18 cellular contexts compared by ENCODE assay signal in genomic region chr12:64056741-64057140, GRCh38.
A peak's percentile ranks its signal among the peaks of the same experiment; 100 is the strongest.
DNase-seq lines count a peak whose midpoint lies in the region; ATAC-seq and TF ChIP-seq lines count a peak whose summit lies in the region.
"Had no signal": no experiment of that assay in that cellular context is flagged by ENCODE, and none has a peak within 500 bp of the region (broad histone marks: within the 10 kb centered on the region; RNA-seq: fewer than 3 reads in every experiment).

No MANE protein-coding gene starts in this region.

- H3K27ac Mint-ChIP-seq in activated T-helper 1 cell treated with anti-CD3 and anti-CD28 coated beads, Interleukin-12 subunit alpha, Interleukin-12 subunit beta, Interleukin-2, Interleukin-4 antibody, amounts not matched to agents 30 ng/mL and 10 ng/mL and 1 ng/mL, durations not matched to agents 14 hours and 24 hours and 36 hours: no peak overlapping the region
- H3K27ac Mint-ChIP-seq: CD4-positive, alpha-beta T cell; H9; IgD-negative memory B cell had no signal

- H3K9ac ChIP-seq in SK-N-SH: no peak overlapping the region

- H4K20me1 ChIP-seq in SK-N-SH (ENCODE audit: insufficient read depth): no peaks in the 10 kb centered on the region

- H3K9me3 Mint-ChIP-seq in activated T-helper 1 cell treated with anti-CD3 and anti-CD28 coated beads, Interleukin-12 subunit alpha, Interleukin-12 subunit beta, Interleukin-2, Interleukin-4 antibody, amounts not matched to agents 30 ng/mL and 10 ng/mL and 1 ng/mL, durations not matched to agents 14 hours and 24 hours and 36 hours: no peaks in the 10 kb centered on the region
- H3K9me3 Mint-ChIP-seq: CD4-positive, alpha-beta T cell; H9 had no signal

- no peaks in the 10 kb centered on the region for H3K27me3 ChIP-seq in SK-N-SH (ENCODE audit: insufficient read depth)

- H3K9me2 ChIP-seq in SK-N-SH: no peaks in the 10 kb centered on the region

- peak in 1 of 2 experiments; percentile 74; a peak in 2 of 4 replicates for TF ChIP-seq EP300 in SK-N-SH (IDR thresholded peaks at IDR 0.05; ENCODE audit: borderline replicate concordance in 1 of 2, low read depth in 1 of 2, low read length in 1 of 2)

- H3K9me3 ChIP-seq in SK-N-SH: no peaks in the 10 kb centered on the region
- no peaks in the 10 kb centered on the region for H3K9me3 ChIP-seq in mucosa of descending colon
- H3K9me3 ChIP-seq: A549, Caco-2 had no signal

- H3K4me3 ChIP-seq in SK-N-SH (ENCODE audit: low read depth in 2 of 2, low read length in 1 of 2) (no peak overlapping the region), mucosa of descending colon (no peak overlapping the region)
- H3K4me3 ChIP-seq: A549 had no signal

- peak overlapping the region in 1 of 2 experiments; percentile 82; a peak in 2 of 4 replicates for H3K27ac ChIP-seq in SK-N-SH (ENCODE audit: low read depth in 2 of 2, low read length in 1 of 2)
- H3K27ac ChIP-seq: 22Rv1, A549, C4-2B had no signal

- 90% methylated on average over 1 of the region's 1 CpG for WGBS in SK-N-SH (ENCODE audit: low lambda C conversion rate)

- peak; percentile 5 for DNase-seq in DMS 273 (lab: John Stamatoyannopoulos, UW; ENCODE audit: unreplicated experiment)
- no peak for DNase-seq in DMS 273 treated with DMSO at 0.1 percent for 48 hours (lab: John Stamatoyannopoulos, UW)
- peak; percentile 57 for DNase-seq in NCI-H146 (lab: John Stamatoyannopoulos, UW)
- peak; percentile 37 for DNase-seq in SK-N-SH
- DNase-seq in mucosa of descending colon: no peak
- no peak for DNase-seq in NCI-H748 treated with DMSO at 0.1 percent for 48 hours (lab: John Stamatoyannopoulos, UW)
- no peak for DNase-seq in activated T-helper 1 cell treated with anti-CD3 and anti-CD28 coated beads, Interleukin-12 subunit alpha, Interleukin-12 subunit beta, Interleukin-2, Interleukin-4 antibody, amounts not matched to agents 30 ng/mL and 10 ng/mL and 1 ng/mL, durations not matched to agents 14 hours and 24 hours and 36 hours (ENCODE audit: low spot score)
- DNase-seq: AML-193; Caco-2; CD4-positive, alpha-beta T cell; DMS79 treated with DMSO at 0.1 percent for 48 hours; GF-D8; H9 had no signal

- no peak overlapping the region for H2AFZ ChIP-seq in SK-N-SH (ENCODE audit: low read depth)

- TF ChIP-seq RAD21 in SK-N-SH (IDR thresholded peaks at IDR 0.05; ENCODE audit: low read length): peak; percentile 35; the same call in 1 of the 2 replicates

- no peaks in the 10 kb centered on the region for H3K79me2 ChIP-seq in SK-N-SH (ENCODE audit: insufficient read depth)

- no peaks in the 10 kb centered on the region for H3K36me3 Mint-ChIP-seq in activated T-helper 1 cell treated with anti-CD3 and anti-CD28 coated beads, Interleukin-12 subunit alpha, Interleukin-12 subunit beta, Interleukin-2, Interleukin-4 antibody, amounts not matched to agents 30 ng/mL and 10 ng/mL and 1 ng/mL, durations not matched to agents 14 hours and 24 hours and 36 hours (ENCODE audit: low read depth)
- H3K36me3 Mint-ChIP-seq: IgD-negative memory B cell had no signal

- POLR2A ChIA-PET in SK-N-SH (lab: Yijun Ruan, JAX): no interaction called here

- intact Hi-C loops in mucosa of descending colon (cut with DNase I, micrococcal nuclease): no loop called here
- intact Hi-C loops in activated T-helper 1 cell treated with anti-CD3 and anti-CD28 coated beads, Interleukin-12 subunit alpha, Interleukin-12 subunit beta, Interleukin-2, Interleukin-4 antibody, amounts not matched to agents 30 ng/mL and 10 ng/mL and 1 ng/mL, durations not matched to agents 14 hours and 24 hours and 36 hours (cut with micrococcal nuclease): no loop called here

- TF ChIP-seq CTCF in SK-N-SH (IDR thresholded peaks at IDR 0.05) (no peak), mucosa of descending colon (IDR thresholded peaks at IDR 0.05) (no peak)

- peaks cover 3% of the 10 kb centered on the region for H3F3A ChIP-seq in SK-N-SH (replicated peaks; ENCODE audit: insufficient read depth)

- no peak overlapping the region for H3K4me3 Mint-ChIP-seq in activated T-helper 1 cell treated with anti-CD3 and anti-CD28 coated beads, Interleukin-12 subunit alpha, Interleukin-12 subunit beta, Interleukin-2, Interleukin-4 antibody, amounts not matched to agents 30 ng/mL and 10 ng/mL and 1 ng/mL, durations not matched to agents 14 hours and 24 hours and 36 hours
- H3K4me3 Mint-ChIP-seq: CD4-positive, alpha-beta T cell; H9; IgD-negative memory B cell had no signal

- CTCF ChIA-PET in SK-N-SH (lab: Yijun Ruan, JAX): interaction anchor here (0.7 to 2.3 kb wide), 7 partner anchors 9 to 213 kb away, joined by 3 to 6 read pairs (median 4); partner anchors contain the start of gene SRGAP1

- peak; percentile 50 for ATAC-seq in mucosa of descending colon
- ATAC-seq: A549, HepG2 had no signal

- peaks cover 0 to 3% of the 10 kb centered on the region in 2 experiments for H3K36me3 ChIP-seq in SK-N-SH (replicated peaks in 1 of 2; ENCODE audit: control insufficient read depth in 1 of 2, insufficient read depth in 2 of 2, low read length in 1 of 2)
- H3K36me3 ChIP-seq in mucosa of descending colon (ENCODE audit: low read depth): no peaks in the 10 kb centered on the region

- H3K4me1 ChIP-seq in SK-N-SH (ENCODE audit: control insufficient read depth in 1 of 2, insufficient read depth in 2 of 2, low read depth in 1 of 2, low read length in 1 of 2) (peaks cover 8 to 17% of the 10 kb centered on the region in 2 experiments; a peak in 3 of 4 replicates), mucosa of descending colon (ENCODE audit: low read depth) (no peaks in the 10 kb centered on the region)
- H3K4me1 ChIP-seq: Caco-2 had no signal

- H3K27me3 Mint-ChIP-seq in activated T-helper 1 cell treated with anti-CD3 and anti-CD28 coated beads, Interleukin-12 subunit alpha, Interleukin-12 subunit beta, Interleukin-2, Interleukin-4 antibody, amounts not matched to agents 30 ng/mL and 10 ng/mL and 1 ng/mL, durations not matched to agents 14 hours and 24 hours and 36 hours (ENCODE audit: insufficient read depth): peaks cover 7% of the 10 kb centered on the region

- H3K4me1 Mint-ChIP-seq in activated T-helper 1 cell treated with anti-CD3 and anti-CD28 coated beads, Interleukin-12 subunit alpha, Interleukin-12 subunit beta, Interleukin-2, Interleukin-4 antibody, amounts not matched to agents 30 ng/mL and 10 ng/mL and 1 ng/mL, durations not matched to agents 14 hours and 24 hours and 36 hours (ENCODE audit: low read depth): no peaks in the 10 kb centered on the region

- no peak overlapping the region for H3K4me2 ChIP-seq in SK-N-SH
- H3K4me2 ChIP-seq: A549 had no signal

TF ChIP-seq in SK-N-SH, 30 proteins besides CTCF, POLR2A, EP300 and RAD21:
- peak; percentile 88 for TF ChIP-seq RCOR1 (IDR thresholded peaks at IDR 0.05; ENCODE audit: low read length)
- no peak for TF ChIP-seq SIN3A (IDR thresholded peaks at IDR 0.05; ENCODE audit: borderline replicate concordance, low read depth, low read length)
- TF ChIP-seq FOSL2 (IDR thresholded peaks at IDR 0.05; ENCODE audit: borderline replicate concordance, low read depth): no peak
- TF ChIP-seq, protein P1, sequence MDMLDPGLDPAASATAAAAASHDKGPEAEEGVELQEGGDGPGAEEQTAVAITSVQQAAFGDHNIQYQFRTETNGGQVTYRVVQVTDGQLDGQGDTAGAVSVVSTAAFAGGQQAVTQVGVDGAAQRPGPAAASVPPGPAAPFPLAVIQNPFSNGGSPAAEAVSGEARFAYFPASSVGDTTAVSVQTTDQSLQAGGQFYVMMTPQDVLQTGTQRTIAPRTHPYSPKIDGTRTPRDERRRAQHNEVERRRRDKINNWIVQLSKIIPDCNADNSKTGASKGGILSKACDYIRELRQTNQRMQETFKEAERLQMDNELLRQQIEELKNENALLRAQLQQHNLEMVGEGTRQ (IDR thresholded peaks at IDR 0.05; ENCODE audit: borderline replicate concordance, low read depth, low read length): no peak
- TF ChIP-seq GATA2 (CRISPR knock-in tag; IDR thresholded peaks at IDR 0.05): peak; percentile 94
- no peak for TF ChIP-seq MEF2A (IDR thresholded peaks at IDR 0.05; ENCODE audit: borderline replicate concordance, low read depth)
- no peak for TF ChIP-seq NRF1 (IDR thresholded peaks at IDR 0.05; ENCODE audit: low read depth, low read length)
- TF ChIP-seq NFIC (IDR thresholded peaks at IDR 0.05; ENCODE audit: borderline replicate concordance): no peak
- TF ChIP-seq JUND (IDR thresholded peaks at IDR 0.05): no peak
- TF ChIP-seq MAX (IDR thresholded peaks at IDR 0.05; ENCODE audit: low read depth): no peak
- TF ChIP-seq ELF1 (IDR thresholded peaks at IDR 0.05): no peak
- TF ChIP-seq TCF12 (IDR thresholded peaks at IDR 0.05): no peak
- peak; percentile 25 for TF ChIP-seq CHD2 (IDR thresholded peaks at IDR 0.05; ENCODE audit: low read length, partially characterized antibody)
- no peak for TF ChIP-seq FOXJ3 (CRISPR knock-in tag; IDR thresholded peaks at IDR 0.05)

Comparison
In these comparisons a context has a peak if more than half of its experiments do, and no peak if none do; other contexts are left out.
1. DNase-seq: peak in DMS 273 (single experiment), NCI-H146 (single experiment) and SK-N-SH (single experiment); none in DMS 273 treated with DMSO at 0.1 percent for 48 hours (single experiment), mucosa of descending colon (0 of 3), NCI-H748 treated with DMSO at 0.1 percent for 48 hours (single experiment) and activated T-helper 1 cell treated with anti-CD3 and anti-CD28 coated beads, Interleukin-12 subunit alpha, Interleukin-12 subunit beta, Interleukin-2, Interleukin-4 antibody, amounts not matched to agents 30 ng/mL and 10 ng/mL and 1 ng/mL, durations not matched to agents 14 hours and 24 hours and 36 hours (single experiment).